ENCODE assay signal across 23 cellular contexts in genomic region chr6:155244434-155244833, GRCh38. TPM values are rescaled to one million over a fixed set of nuclear protein-coding genes. Genes with fewer than 3 reads are reported as not detected.
A peak's percentile ranks its signal among the peaks of the same experiment; 100 is the strongest.
DNase-seq lines count a peak whose midpoint lies in the region; ATAC-seq and TF ChIP-seq lines count a peak whose summit lies in the region.
"Had no signal": no experiment of that assay in that cellular context is flagged by ENCODE, and none has a peak within 500 bp of the region (broad histone marks: within the 10 kb centered on the region; RNA-seq: fewer than 3 reads in every experiment).

No MANE protein-coding gene starts in this region.

- H3K27ac ChIP-seq in esophagus muscularis mucosa (replicated peaks in 1 of 4) (peak overlapping the region; percentile 48 to 84 (median 61)), sigmoid colon (peak overlapping the region; percentile 5 to 83 (median 60)), coronary artery (no peak overlapping the region)
- H3K27ac ChIP-seq: 22Rv1; BLaER1 treated with 17β-estradiol and CSF1 and Interleukin-3, amounts not matched to agents 10 nM and 100 nM; Peyer's patch; SJCRH30 had no signal

- H3K27me3 Mint-ChIP-seq in activated T-helper 17 cell treated with anti-CD3 and anti-CD28 coated beads, Interleukin-2, amount 50 U/mL, for 72 hours: no peaks in the 10 kb centered on the region

- H3K9me3 Mint-ChIP-seq in activated T-helper 17 cell treated with anti-CD3 and anti-CD28 coated beads, Interleukin-2, amount 50 U/mL, for 72 hours: no peaks in the 10 kb centered on the region

- H3K9me3 ChIP-seq in esophagus muscularis mucosa (no peaks in the 10 kb centered on the region), sigmoid colon (no peaks in the 10 kb centered on the region)
- H3K9me3 ChIP-seq: Peyer's patch, SJCRH30 had no signal

- TF ChIP-seq CTCF in esophagus muscularis mucosa (IDR thresholded peaks at IDR 0.05) (no peak), sigmoid colon (IDR thresholded peaks at IDR 0.05) (no peak), coronary artery (IDR thresholded peaks at IDR 0.05) (no peak)

- H3K4me3 Mint-ChIP-seq in activated T-helper 17 cell treated with anti-CD3 and anti-CD28 coated beads, Interleukin-2, amount 50 U/mL, for 72 hours: no peak overlapping the region
- H3K4me3 Mint-ChIP-seq: CD4-positive, alpha-beta memory T cell had no signal

- H3K27me3 ChIP-seq in esophagus muscularis mucosa (no peaks in the 10 kb centered on the region), sigmoid colon (no peaks in the 10 kb centered on the region)
- H3K27me3 ChIP-seq: BLaER1 treated with 17β-estradiol and CSF1 and Interleukin-3, amounts not matched to agents 10 nM and 100 nM; Peyer's patch; SJCRH30 had no signal

- no peak for ATAC-seq in GM18907 (IDR thresholded peaks at IDR 0.05; ENCODE audit: unreplicated experiment)
- no peak for ATAC-seq in activated T-helper 17 cell treated with anti-CD3 and anti-CD28 coated beads, Interleukin-2, amount 50 U/mL, for 72 hours (replicated peaks)

- DNase-seq in DMS 273 (lab: John Stamatoyannopoulos, UW; ENCODE audit: unreplicated experiment) (peak; percentile 13), DMS 273 treated with DMSO at 0.1 percent for 48 hours (lab: John Stamatoyannopoulos, UW) (no peak), NCI-H82 treated with DMSO at 0.1 percent for 48 hours (lab: John Stamatoyannopoulos, UW; ENCODE audit: unreplicated experiment) (peak; percentile 91), esophagus muscularis mucosa (ENCODE audit: extremely low spot score) (no peak), sigmoid colon (no peak), coronary artery (ENCODE audit: low spot score) (no peak)
- DNase-seq: ACHN; CD4-positive, alpha-beta memory T cell; GOT3; HCEC 1CT; IMR-90; NCI-H1105; NCI-H146; NCI-H2029 treated with DMSO at 0.1 percent for 48 hours; NCI-H69; Peyer's patch had no signal

- intact Hi-C loops in esophagus muscularis mucosa (cut with DNase I): no loop called here
- intact Hi-C loops in sigmoid colon (cut with DNase I): loop anchor here (10.0 kb wide), 2 partner anchors 380 to 570 kb away; no protein-coding TSS in a partner anchor

- TF ChIP-seq POLR2A in esophagus muscularis mucosa (IDR thresholded peaks at IDR 0.05; ENCODE audit: low read depth): no peak
- TF ChIP-seq POLR2A in sigmoid colon (IDR thresholded peaks at IDR 0.05): no peak

- no peak overlapping the region for H3K27ac Mint-ChIP-seq in activated T-helper 17 cell treated with anti-CD3 and anti-CD28 coated beads, Interleukin-2, amount 50 U/mL, for 72 hours
- H3K27ac Mint-ChIP-seq: CD4-positive, alpha-beta memory T cell had no signal

- peaks cover 25% of the 10 kb centered on the region for H3K36me3 Mint-ChIP-seq in activated T-helper 17 cell treated with anti-CD3 and anti-CD28 coated beads, Interleukin-2, amount 50 U/mL, for 72 hours (ENCODE audit: low read depth)

- no peak overlapping the region for H3K4me3 ChIP-seq in esophagus muscularis mucosa
- no peak overlapping the region for H3K4me3 ChIP-seq in sigmoid colon
- H3K4me3 ChIP-seq in coronary artery: no peak overlapping the region
- H3K4me3 ChIP-seq: BLaER1 treated with 17β-estradiol and CSF1 and Interleukin-3, amounts not matched to agents 10 nM and 100 nM; Peyer's patch; SJCRH30 had no signal

- H3K36me3 ChIP-seq in esophagus muscularis mucosa (no peaks in the 10 kb centered on the region), sigmoid colon (no peaks in the 10 kb centered on the region)

- H3K4me1 ChIP-seq in esophagus muscularis mucosa: peaks cover 6 to 82% (median 48%) of the 10 kb centered on the region in 4 donors
- peaks cover 0 to 49% (median 29%) of the 10 kb centered on the region in 4 donors for H3K4me1 ChIP-seq in sigmoid colon
- H3K4me1 ChIP-seq: BLaER1 treated with 17β-estradiol and CSF1 and Interleukin-3, amounts not matched to agents 10 nM and 100 nM; Peyer's patch had no signal

- TF ChIP-seq EP300 in esophagus muscularis mucosa (IDR thresholded peaks at IDR 0.05): no peak
- TF ChIP-seq EP300 in sigmoid colon (IDR thresholded peaks at IDR 0.05): no peak

- peaks cover 10% of the 10 kb centered on the region for H3K4me1 Mint-ChIP-seq in activated T-helper 17 cell treated with anti-CD3 and anti-CD28 coated beads, Interleukin-2, amount 50 U/mL, for 72 hours

- 77% methylated on average over 4 of the region's 4 CpGs for WGBS in esophagus muscularis mucosa
- WGBS in sigmoid colon, 2 donors: 81 to 85% methylated on average over 4 of the region's 4 CpGs

RNA-seq across cellular contexts. Expression of gene CLDN20, which starts 19.4 kb away (rescaled TPM):
- total RNA-seq in esophagus muscularis mucosa (not detected), sigmoid colon (not detected)
- polyA plus RNA-seq in sigmoid colon: not detected
- not detected for total RNA-seq in activated T-helper 17 cell treated with anti-CD3 and anti-CD28 coated beads, Interleukin-2, amount 50 U/mL, for 72 hours
- total RNA-seq: CD4-positive, alpha-beta memory T cell; Daoy; IMR-90; NCI-H460; SJCRH30 had no signal
- polyA plus RNA-seq: CD4-positive, alpha-beta memory T cell; IMR-90 had no signal

Comparison
In these comparisons a context has a peak if more than half of its experiments do, and no peak if none do; other contexts are left out.
1. DNase-seq: peak in DMS 273 (single experiment) and NCI-H82 treated with DMSO at 0.1 percent for 48 hours (single experiment); none in DMS 273 treated with DMSO at 0.1 percent for 48 hours (single experiment), esophagus muscularis mucosa (single experiment), sigmoid colon (single experiment) and coronary artery (single experiment).
2. H3K27ac ChIP-seq: peak in esophagus muscularis mucosa (4 of 4) and sigmoid colon (4 of 4); none in coronary artery (0 of 2).